Comparison of ENCODE assay signal across 8 cellular contexts in the genomic region with DNA sequence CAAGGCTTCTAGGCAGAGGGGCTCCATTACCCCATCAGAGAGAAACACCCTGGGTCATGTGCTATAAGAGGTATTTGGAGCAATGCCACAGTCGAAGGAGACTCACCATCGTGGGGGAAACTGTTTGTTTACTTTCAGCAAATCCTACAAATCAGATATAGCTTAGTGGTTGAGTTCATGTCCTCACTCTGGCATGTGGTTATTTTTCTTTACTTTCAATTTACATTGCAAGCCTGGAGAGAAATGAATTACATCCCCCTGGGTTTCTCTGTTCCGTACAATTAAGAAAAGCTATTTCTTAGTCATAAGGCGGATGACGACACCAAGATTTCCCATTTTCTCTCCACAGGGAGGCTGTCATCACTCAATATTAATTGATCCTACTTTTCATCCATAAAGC. TPM values are rescaled to one million over a fixed set of nuclear protein-coding genes. Genes with fewer than 3 reads are reported as not detected.
DNase-seq lines count a peak whose midpoint lies in the region; ATAC-seq, FAIRE-seq and TF ChIP-seq lines count a peak whose summit lies in the region.

No MANE protein-coding gene starts in this region.

- no peaks in the 10 kb centered on the region for H3K27me3 ChIP-seq in astrocyte (ENCODE audit: insufficient read depth, low read length)
- H3K27me3 ChIP-seq in lower lobe of right lung (ENCODE audit: low read depth): no peaks in the 10 kb centered on the region
- H3K27me3 ChIP-seq in heart right ventricle: no peaks in the 10 kb centered on the region
- no peaks in the 10 kb centered on the region for H3K27me3 ChIP-seq in heart left ventricle

- H3K36me3 ChIP-seq in astrocyte (ENCODE audit: insufficient read depth, low read length) (no peaks in the 10 kb centered on the region), lower lobe of right lung (peaks cover 6% of the 10 kb centered on the region), heart right ventricle (peaks cover 0 to 44% (median 0%) of the 10 kb centered on the region in 9 donors), heart left ventricle (peaks cover 0 to 20% (median 5%) of the 10 kb centered on the region in 9 donors)

- no peaks in the 10 kb centered on the region for H3K9me3 ChIP-seq in astrocyte (ENCODE audit: insufficient read depth, low read depth, low read length)
- no peaks in the 10 kb centered on the region for H3K9me3 ChIP-seq in lower lobe of right lung
- H3K9me3 ChIP-seq in heart right ventricle: no peaks in the 10 kb centered on the region
- H3K9me3 ChIP-seq in heart left ventricle: no peaks in the 10 kb centered on the region

- H3K4me1 ChIP-seq in astrocyte (ENCODE audit: insufficient read depth, low read length) (peaks cover 68% of the 10 kb centered on the region), lower lobe of right lung (peaks cover 28% of the 10 kb centered on the region), heart right ventricle (peaks cover under 1 to 98% (median 49%) of the 10 kb centered on the region in 9 donors), heart left ventricle (peaks cover 0 to 56% (median 26%) of the 10 kb centered on the region in 12 donors)

- peak; percentile 73 for FAIRE-seq in astrocyte (lab: Jason Lieb, UNC)

- H3K4me2 ChIP-seq in astrocyte (ENCODE audit: low read length): peak overlapping the region; percentile 60

- H3K27ac ChIP-seq in astrocyte (ENCODE audit: low read depth, low read length) (peak overlapping the region; percentile 77), lower lobe of right lung (no peak overlapping the region), heart right ventricle (peak overlapping the region in 2 of 10 donors; percentile 9 to 31), heart left ventricle (peak overlapping the region in 3 of 12 donors; percentile 18 to 32 (median 23))

- TF ChIP-seq CTCF in astrocyte (IDR thresholded peaks at IDR 0.05; ENCODE audit: insufficient read depth, low read depth, low read length) (no peak), omental fat pad (IDR thresholded peaks at IDR 0.05) (no peak), lower lobe of right lung (IDR thresholded peaks at IDR 0.05) (no peak), heart right ventricle (IDR thresholded peaks at IDR 0.05) (no peak), heart left ventricle (IDR thresholded peaks at IDR 0.05) (no peak)

- peak overlapping the region; percentile 57 for H3K9ac ChIP-seq in astrocyte (ENCODE audit: low read length)

- H2AFZ ChIP-seq in astrocyte (ENCODE audit: low read depth, low read length): no peak overlapping the region

- intact Hi-C loops in lower lobe of right lung (cut with DNase I): no loop called here
- intact Hi-C loops in heart right ventricle (cut with DNase I): no loop called here
- intact Hi-C loops in heart left ventricle (cut with DNase I): no loop called here

- no peak overlapping the region for H3K4me3 Mint-ChIP-seq in astrocyte (ENCODE audit: unreplicated experiment)

- H3K36me3 Mint-ChIP-seq in astrocyte (ENCODE audit: low read depth, unreplicated experiment): peaks cover 28% of the 10 kb centered on the region

- H3K27me3 Mint-ChIP-seq in astrocyte (ENCODE audit: low read depth, unreplicated experiment): no peaks in the 10 kb centered on the region

- peak; percentile 98 for DNase-seq in astrocyte (ENCODE audit: low read depth)
- no peak for DNase-seq in omental fat pad (ENCODE audit: low spot score)
- no peak for DNase-seq in lower lobe of right lung
- DNase-seq in GDM1 (lab: John Stamatoyannopoulos, UW): no peak
- DNase-seq in heart right ventricle: no peak
- DNase-seq in heart left ventricle: no peak

- WGBS in heart right ventricle, 2 donors: 57 to 62% methylated on average over 5 of the region's 5 CpGs
- 59 to 65% (median 62%) methylated on average over 5 of the region's 5 CpGs for WGBS in heart left ventricle, 4 donors

- ATAC-seq in GM18499 (IDR thresholded peaks at IDR 0.05; ENCODE audit: insufficient read depth, unreplicated experiment): peak; percentile 61
- ATAC-seq in HG02981 (IDR thresholded peaks at IDR 0.05; ENCODE audit: unreplicated experiment): peak; percentile 72
- peak; percentile 33 for ATAC-seq in omental fat pad (ENCODE audit: low FRiP score)
- ATAC-seq in lower lobe of right lung: no peak
- ATAC-seq in heart right ventricle: no peak
- ATAC-seq in heart left ventricle: no peak

- peak overlapping the region; percentile 63 for H3K27ac Mint-ChIP-seq in astrocyte (ENCODE audit: unreplicated experiment)

- peak overlapping the region; percentile 8 for H3K4me3 ChIP-seq in astrocyte (ENCODE audit: insufficient read depth, low read depth, low read length)
- no peak overlapping the region for H3K4me3 ChIP-seq in lower lobe of right lung
- no peak overlapping the region for H3K4me3 ChIP-seq in heart right ventricle
- no peak overlapping the region for H3K4me3 ChIP-seq in heart left ventricle

- H4K20me1 ChIP-seq in astrocyte (ENCODE audit: insufficient read depth, low read length): peaks cover 4% of the 10 kb centered on the region

- peaks cover 50% of the 10 kb centered on the region for H3K79me2 ChIP-seq in astrocyte (ENCODE audit: insufficient read depth, low read length)

- H3K4me1 Mint-ChIP-seq in astrocyte (ENCODE audit: low read depth, unreplicated experiment): peaks cover 70% of the 10 kb centered on the region

- TF ChIP-seq POLR2A in heart left ventricle (IDR thresholded peaks at IDR 0.05): no peak

- peaks cover 6% of the 10 kb centered on the region for H3K9me3 Mint-ChIP-seq in astrocyte (ENCODE audit: unreplicated experiment)

RNA-seq across cellular contexts. Expression of gene RFTN1, which starts 36.9 kb away (rescaled TPM):
- 49.5 and 56.8 TPM in 2 replicates for total RNA-seq in astrocyte
- total RNA-seq in omental fat pad: 10 to 100 TPM; 42.4 to 94.4 (median 62.5) TPM
- 58.2 TPM for total RNA-seq in lower lobe of right lung
- total RNA-seq in heart right ventricle: 10 to 100 TPM; 17.4 to 32.2 (median 24.0) TPM
- 10 to 100 TPM; 20.5 to 25.9 TPM for polyA plus RNA-seq in heart right ventricle
- 10 to 100 TPM; 17.1 to 40.8 (median 26.4) TPM for total RNA-seq in heart left ventricle
- polyA plus RNA-seq in heart left ventricle: 10 to 100 TPM; 18.1 to 27.8 TPM

Comparison
In these comparisons a context has a peak if more than half of its experiments do, and no peak if none do; other contexts are left out.
1. ATAC-seq: peak in GM18499 (single experiment), HG02981 (single experiment) and omental fat pad (single experiment); none in lower lobe of right lung (0 of 2), heart right ventricle (0 of 8) and heart left ventricle (0 of 4).